Comparison of ENCODE assay signal across 26 cellular contexts in genomic region chr1:197980457-197980856, GRCh38.
DNase-seq lines count a peak whose midpoint lies in the region; ATAC-seq and TF ChIP-seq lines count a peak whose summit lies in the region.
"Had no signal": no experiment of that assay in that cellular context is flagged by ENCODE, and none has a peak within 500 bp of the region (broad histone marks: within the 10 kb centered on the region; RNA-seq: fewer than 3 reads in every experiment).

No MANE protein-coding gene starts in this region.

- H3K9me3 ChIP-seq in thyroid gland = no peaks in the 10 kb centered on the region
- H3K9me3 ChIP-seq: Caco-2 had no signal

- no peaks in the 10 kb centered on the region for H3K36me3 Mint-ChIP-seq in osteocyte (ENCODE audit: unreplicated experiment)
- no peaks in the 10 kb centered on the region for H3K36me3 Mint-ChIP-seq in stimulated activated effector memory CD8-positive, alpha-beta T cell treated with anti-CD3 and anti-CD28 coated beads, Interleukin-12 subunit alpha, Interleukin-12 subunit beta, amount 100 ng/mL, for 72 hours

- no peaks in the 10 kb centered on the region for H3K27me3 ChIP-seq in thyroid gland

- H3K4me1 ChIP-seq in thyroid gland = peaks cover 0 to 4% of the 10 kb centered on the region in 2 donors
- H3K4me1 ChIP-seq: Caco-2 had no signal

- no peak overlapping the region for H3K4me3 Mint-ChIP-seq in osteocyte (ENCODE audit: unreplicated experiment)
- H3K4me3 Mint-ChIP-seq in stimulated activated effector memory CD8-positive, alpha-beta T cell treated with anti-CD3 and anti-CD28 coated beads, Interleukin-12 subunit alpha, Interleukin-12 subunit beta, amount 100 ng/mL, for 72 hours = no peak overlapping the region
- H3K4me3 Mint-ChIP-seq: CD4-positive, alpha-beta T cell; HFFc6 had no signal

- H3K27me3 Mint-ChIP-seq in osteocyte (ENCODE audit: unreplicated experiment) = peaks cover 6% of the 10 kb centered on the region
- H3K27me3 Mint-ChIP-seq: CD4-positive, alpha-beta T cell had no signal

- DNase-seq in Right ventricle myocardium inferior (ENCODE audit: missing footprints) (no peak), cardiac septum (ENCODE audit: low spot score) (no peak), astrocyte of the hippocampus (ENCODE audit: low read depth, low spot score) (peak; percentile 9), left lobe of liver (ENCODE audit: low spot score) (no peak), thyroid gland (peak; percentile 47 to 60), osteocyte (ENCODE audit: extremely low spot score, unreplicated experiment) (no peak), T-helper 1 cell (no peak)
- DNase-seq in stimulated activated effector memory CD8-positive, alpha-beta T cell treated with anti-CD3 and anti-CD28 coated beads, Interleukin-12 subunit alpha, Interleukin-12 subunit beta, amount 100 ng/mL, for 72 hours (ENCODE audit: low spot score in 2 of 2) = no peak
- DNase-seq: Caco-2; CD4-positive, alpha-beta T cell; DMS153; GF-D8; GOT3; HFFc6; Karpas-422; MM.1S; NCI-H1092; NCI-H146; NCI-H2029 treated with DMSO at 0.1 percent for 48 hours; NCI-H510A; NCI-H774; OCI-M1; SIG-M5 had no signal

- 32 to 53% methylated on average over 3 of the region's 3 CpGs for WGBS in thyroid gland, 2 donors

- no peak overlapping the region for H3K27ac ChIP-seq in thyroid gland
- H3K27ac ChIP-seq: HL-60 had no signal

- TF ChIP-seq CTCF in thyroid gland (IDR thresholded peaks at IDR 0.05) (peak in 1 of 6 experiments; percentile 12), osteocyte (IDR thresholded peaks at IDR 0.05) (no peak)

- intact Hi-C loops in Right ventricle myocardium inferior (cut with DNase I) = no loop called here
- intact Hi-C loops in cardiac septum (cut with DNase I) = no loop called here
- intact Hi-C loops in thyroid gland (cut with DNase I) = no loop called here

- no peak overlapping the region for H3K27ac Mint-ChIP-seq in osteocyte (ENCODE audit: unreplicated experiment)
- H3K27ac Mint-ChIP-seq in stimulated activated effector memory CD8-positive, alpha-beta T cell treated with anti-CD3 and anti-CD28 coated beads, Interleukin-12 subunit alpha, Interleukin-12 subunit beta, amount 100 ng/mL, for 72 hours = no peak overlapping the region
- H3K27ac Mint-ChIP-seq: CD4-positive, alpha-beta T cell; HFFc6 had no signal

- H3K36me3 ChIP-seq in thyroid gland = no peaks in the 10 kb centered on the region

- no peaks in the 10 kb centered on the region for H3K9me3 Mint-ChIP-seq in osteocyte (ENCODE audit: unreplicated experiment)
- no peaks in the 10 kb centered on the region for H3K9me3 Mint-ChIP-seq in stimulated activated effector memory CD8-positive, alpha-beta T cell treated with anti-CD3 and anti-CD28 coated beads, Interleukin-12 subunit alpha, Interleukin-12 subunit beta, amount 100 ng/mL, for 72 hours
- H3K9me3 Mint-ChIP-seq: CD4-positive, alpha-beta T cell; HFFc6 had no signal

- peak; percentile 50 for ATAC-seq in Right ventricle myocardium inferior
- ATAC-seq in left lobe of liver = peak; percentile 52
- ATAC-seq in stimulated activated effector memory CD8-positive, alpha-beta T cell treated with anti-CD3 and anti-CD28 coated beads, Interleukin-12 subunit alpha, Interleukin-12 subunit beta, amount 100 ng/mL, for 72 hours = no peak
- ATAC-seq: GM12878, SK-N-SH treated with all-trans-retinoic acid at 6 μM for 48 hours had no signal

- no peak overlapping the region for H3K4me3 ChIP-seq in thyroid gland (replicated peaks in 1 of 3)
- H3K4me3 ChIP-seq: GM12878 had no signal

- no peak for TF ChIP-seq POLR2A in thyroid gland (IDR thresholded peaks at IDR 0.05)

- peaks cover 11% of the 10 kb centered on the region for H3K4me1 Mint-ChIP-seq in osteocyte (ENCODE audit: unreplicated experiment)
- H3K4me1 Mint-ChIP-seq in stimulated activated effector memory CD8-positive, alpha-beta T cell treated with anti-CD3 and anti-CD28 coated beads, Interleukin-12 subunit alpha, Interleukin-12 subunit beta, amount 100 ng/mL, for 72 hours = peaks cover 12% of the 10 kb centered on the region

Comparison
In these comparisons a context has a peak if more than half of its experiments do, and no peak if none do; other contexts are left out.
1. DNase-seq: peak in astrocyte of the hippocampus (single experiment) and thyroid gland (2 of 2); none in Right ventricle myocardium inferior (single experiment), cardiac septum (single experiment), left lobe of liver (single experiment), osteocyte (single experiment), T-helper 1 cell (0 of 5) and stimulated activated effector memory CD8-positive, alpha-beta T cell treated with anti-CD3 and anti-CD28 coated beads, Interleukin-12 subunit alpha, Interleukin-12 subunit beta, amount 100 ng/mL, for 72 hours (0 of 2).